1 cellular context compared by ENCODE assay signal in the genomic region with DNA sequence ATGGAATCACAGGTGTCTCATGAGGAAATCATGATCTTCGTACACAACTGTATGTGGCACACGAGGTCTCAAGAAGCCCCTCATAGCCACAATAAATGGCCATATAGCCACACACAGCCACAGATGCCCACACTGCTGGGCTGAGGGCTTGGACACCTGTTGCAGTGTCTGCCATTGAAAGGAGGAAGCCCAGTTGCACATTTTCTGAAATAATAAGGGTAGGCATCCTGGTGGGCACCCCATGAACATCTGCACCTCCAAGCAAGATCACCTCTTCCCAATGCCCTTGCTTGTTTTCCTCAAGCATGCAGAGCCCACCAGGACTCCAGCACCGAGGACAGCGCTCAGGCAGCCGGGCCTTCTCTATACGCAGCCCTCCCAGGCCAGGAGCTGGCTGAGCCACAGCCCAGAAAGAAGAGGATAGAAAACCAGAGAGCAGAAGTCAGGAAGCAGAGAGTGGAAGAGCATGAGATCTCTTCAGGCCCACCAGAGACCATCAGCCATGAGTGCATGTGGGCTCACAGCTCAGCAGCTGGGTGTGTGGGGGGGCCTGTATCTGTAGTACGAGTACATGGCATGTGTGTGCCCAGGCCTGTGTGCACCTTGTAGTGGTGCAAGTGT.
TF ChIP-seq lines count a peak whose summit lies in the region.

No MANE protein-coding gene starts in this region.

TF ChIP-seq in HepG2, 621 proteins besides CTCF, POLR2A, EP300 and RAD21 (continued from another document and continues in another):
- TF ChIP-seq, protein P1, sequence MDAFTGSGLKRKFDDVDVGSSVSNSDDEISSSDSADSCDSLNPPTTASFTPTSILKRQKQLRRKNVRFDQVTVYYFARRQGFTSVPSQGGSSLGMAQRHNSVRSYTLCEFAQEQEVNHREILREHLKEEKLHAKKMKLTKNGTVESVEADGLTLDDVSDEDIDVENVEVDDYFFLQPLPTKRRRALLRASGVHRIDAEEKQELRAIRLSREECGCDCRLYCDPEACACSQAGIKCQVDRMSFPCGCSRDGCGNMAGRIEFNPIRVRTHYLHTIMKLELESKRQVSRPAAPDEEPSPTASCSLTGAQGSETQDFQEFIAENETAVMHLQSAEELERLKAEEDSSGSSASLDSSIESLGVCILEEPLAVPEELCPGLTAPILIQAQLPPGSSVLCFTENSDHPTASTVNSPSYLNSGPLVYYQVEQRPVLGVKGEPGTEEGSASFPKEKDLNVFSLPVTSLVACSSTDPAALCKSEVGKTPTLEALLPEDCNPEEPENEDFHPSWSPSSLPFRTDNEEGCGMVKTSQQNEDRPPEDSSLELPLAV (CRISPR knock-in tag; conservative IDR thresholded peaks at IDR 0.05; ENCODE audit: low read depth), result no peak
- no peak; the same call in 1 of the 2 replicates for TF ChIP-seq PHF20 (CRISPR knock-in tag; IDR thresholded peaks at IDR 0.05)
- TF ChIP-seq ZNF446 (CRISPR knock-in tag; IDR thresholded peaks at IDR 0.05), result peak; percentile 66; the same call in 1 of the 2 replicates
- no peak for TF ChIP-seq PHF8 (CRISPR knock-in tag; IDR thresholded peaks at IDR 0.05)
- no peak for TF ChIP-seq ZNF260 (CRISPR knock-in tag; IDR thresholded peaks at IDR 0.05; ENCODE audit: borderline replicate concordance, low read depth)
- TF ChIP-seq, protein P2, sequence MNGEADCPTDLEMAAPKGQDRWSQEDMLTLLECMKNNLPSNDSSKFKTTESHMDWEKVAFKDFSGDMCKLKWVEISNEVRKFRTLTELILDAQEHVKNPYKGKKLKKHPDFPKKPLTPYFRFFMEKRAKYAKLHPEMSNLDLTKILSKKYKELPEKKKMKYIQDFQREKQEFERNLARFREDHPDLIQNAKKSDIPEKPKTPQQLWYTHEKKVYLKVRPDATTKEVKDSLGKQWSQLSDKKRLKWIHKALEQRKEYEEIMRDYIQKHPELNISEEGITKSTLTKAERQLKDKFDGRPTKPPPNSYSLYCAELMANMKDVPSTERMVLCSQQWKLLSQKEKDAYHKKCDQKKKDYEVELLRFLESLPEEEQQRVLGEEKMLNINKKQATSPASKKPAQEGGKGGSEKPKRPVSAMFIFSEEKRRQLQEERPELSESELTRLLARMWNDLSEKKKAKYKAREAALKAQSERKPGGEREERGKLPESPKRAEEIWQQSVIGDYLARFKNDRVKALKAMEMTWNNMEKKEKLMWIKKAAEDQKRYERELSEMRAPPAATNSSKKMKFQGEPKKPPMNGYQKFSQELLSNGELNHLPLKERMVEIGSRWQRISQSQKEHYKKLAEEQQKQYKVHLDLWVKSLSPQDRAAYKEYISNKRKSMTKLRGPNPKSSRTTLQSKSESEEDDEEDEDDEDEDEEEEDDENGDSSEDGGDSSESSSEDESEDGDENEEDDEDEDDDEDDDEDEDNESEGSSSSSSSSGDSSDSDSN (CRISPR knock-in tag; IDR thresholded peaks at IDR 0.05), result no peak
- peak; percentile 77; the same call in 1 of the 2 replicates for TF ChIP-seq KLF9 (CRISPR knock-in tag; IDR thresholded peaks at IDR 0.05; ENCODE audit: low read depth)
- no peak for TF ChIP-seq ZNF432 (CRISPR knock-in tag; IDR thresholded peaks at IDR 0.05; ENCODE audit: borderline replicate concordance)
- peak; percentile 90; the same call in 1 of the 2 replicates for TF ChIP-seq SATB2 (CRISPR knock-in tag; IDR thresholded peaks at IDR 0.05)
- TF ChIP-seq HES4 (CRISPR knock-in tag; IDR thresholded peaks at IDR 0.05; ENCODE audit: borderline replicate concordance), result peak; percentile 79
- TF ChIP-seq, protein P3, sequence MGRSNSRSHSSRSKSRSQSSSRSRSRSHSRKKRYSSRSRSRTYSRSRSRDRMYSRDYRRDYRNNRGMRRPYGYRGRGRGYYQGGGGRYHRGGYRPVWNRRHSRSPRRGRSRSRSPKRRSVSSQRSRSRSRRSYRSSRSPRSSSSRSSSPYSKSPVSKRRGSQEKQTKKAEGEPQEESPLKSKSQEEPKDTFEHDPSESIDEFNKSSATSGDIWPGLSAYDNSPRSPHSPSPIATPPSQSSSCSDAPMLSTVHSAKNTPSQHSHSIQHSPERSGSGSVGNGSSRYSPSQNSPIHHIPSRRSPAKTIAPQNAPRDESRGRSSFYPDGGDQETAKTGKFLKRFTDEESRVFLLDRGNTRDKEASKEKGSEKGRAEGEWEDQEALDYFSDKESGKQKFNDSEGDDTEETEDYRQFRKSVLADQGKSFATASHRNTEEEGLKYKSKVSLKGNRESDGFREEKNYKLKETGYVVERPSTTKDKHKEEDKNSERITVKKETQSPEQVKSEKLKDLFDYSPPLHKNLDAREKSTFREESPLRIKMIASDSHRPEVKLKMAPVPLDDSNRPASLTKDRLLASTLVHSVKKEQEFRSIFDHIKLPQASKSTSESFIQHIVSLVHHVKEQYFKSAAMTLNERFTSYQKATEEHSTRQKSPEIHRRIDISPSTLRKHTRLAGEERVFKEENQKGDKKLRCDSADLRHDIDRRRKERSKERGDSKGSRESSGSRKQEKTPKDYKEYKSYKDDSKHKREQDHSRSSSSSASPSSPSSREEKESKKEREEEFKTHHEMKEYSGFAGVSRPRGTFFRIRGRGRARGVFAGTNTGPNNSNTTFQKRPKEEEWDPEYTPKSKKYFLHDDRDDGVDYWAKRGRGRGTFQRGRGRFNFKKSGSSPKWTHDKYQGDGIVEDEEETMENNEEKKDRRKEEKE (IDR thresholded peaks at IDR 0.05), result no peak
- no peak for TF ChIP-seq ZNF44 (CRISPR knock-in tag; IDR thresholded peaks at IDR 0.05)
- TF ChIP-seq ZNF577 (CRISPR knock-in tag; IDR thresholded peaks at IDR 0.05; ENCODE audit: borderline replicate concordance, low read depth), result no peak
- TF ChIP-seq MED13 (CRISPR knock-in tag; IDR thresholded peaks at IDR 0.05), result no peak
- no peak for TF ChIP-seq ZNF556 (CRISPR knock-in tag; IDR thresholded peaks at IDR 0.05; ENCODE audit: borderline replicate concordance)
- no peak for TF ChIP-seq HDAC6 (IDR thresholded peaks at IDR 0.05; ENCODE audit: low read depth, low read length)
- peak; percentile 52; the same call in 1 of the 2 replicates for TF ChIP-seq ZNF737 (CRISPR knock-in tag; IDR thresholded peaks at IDR 0.05; ENCODE audit: borderline replicate concordance)
- TF ChIP-seq ZNF256 (CRISPR knock-in tag; conservative IDR thresholded peaks at IDR 0.05), result 0 out of 2 replicates have a peak, but pooled peaks have one; percentile 58
- TF ChIP-seq, protein P4, sequence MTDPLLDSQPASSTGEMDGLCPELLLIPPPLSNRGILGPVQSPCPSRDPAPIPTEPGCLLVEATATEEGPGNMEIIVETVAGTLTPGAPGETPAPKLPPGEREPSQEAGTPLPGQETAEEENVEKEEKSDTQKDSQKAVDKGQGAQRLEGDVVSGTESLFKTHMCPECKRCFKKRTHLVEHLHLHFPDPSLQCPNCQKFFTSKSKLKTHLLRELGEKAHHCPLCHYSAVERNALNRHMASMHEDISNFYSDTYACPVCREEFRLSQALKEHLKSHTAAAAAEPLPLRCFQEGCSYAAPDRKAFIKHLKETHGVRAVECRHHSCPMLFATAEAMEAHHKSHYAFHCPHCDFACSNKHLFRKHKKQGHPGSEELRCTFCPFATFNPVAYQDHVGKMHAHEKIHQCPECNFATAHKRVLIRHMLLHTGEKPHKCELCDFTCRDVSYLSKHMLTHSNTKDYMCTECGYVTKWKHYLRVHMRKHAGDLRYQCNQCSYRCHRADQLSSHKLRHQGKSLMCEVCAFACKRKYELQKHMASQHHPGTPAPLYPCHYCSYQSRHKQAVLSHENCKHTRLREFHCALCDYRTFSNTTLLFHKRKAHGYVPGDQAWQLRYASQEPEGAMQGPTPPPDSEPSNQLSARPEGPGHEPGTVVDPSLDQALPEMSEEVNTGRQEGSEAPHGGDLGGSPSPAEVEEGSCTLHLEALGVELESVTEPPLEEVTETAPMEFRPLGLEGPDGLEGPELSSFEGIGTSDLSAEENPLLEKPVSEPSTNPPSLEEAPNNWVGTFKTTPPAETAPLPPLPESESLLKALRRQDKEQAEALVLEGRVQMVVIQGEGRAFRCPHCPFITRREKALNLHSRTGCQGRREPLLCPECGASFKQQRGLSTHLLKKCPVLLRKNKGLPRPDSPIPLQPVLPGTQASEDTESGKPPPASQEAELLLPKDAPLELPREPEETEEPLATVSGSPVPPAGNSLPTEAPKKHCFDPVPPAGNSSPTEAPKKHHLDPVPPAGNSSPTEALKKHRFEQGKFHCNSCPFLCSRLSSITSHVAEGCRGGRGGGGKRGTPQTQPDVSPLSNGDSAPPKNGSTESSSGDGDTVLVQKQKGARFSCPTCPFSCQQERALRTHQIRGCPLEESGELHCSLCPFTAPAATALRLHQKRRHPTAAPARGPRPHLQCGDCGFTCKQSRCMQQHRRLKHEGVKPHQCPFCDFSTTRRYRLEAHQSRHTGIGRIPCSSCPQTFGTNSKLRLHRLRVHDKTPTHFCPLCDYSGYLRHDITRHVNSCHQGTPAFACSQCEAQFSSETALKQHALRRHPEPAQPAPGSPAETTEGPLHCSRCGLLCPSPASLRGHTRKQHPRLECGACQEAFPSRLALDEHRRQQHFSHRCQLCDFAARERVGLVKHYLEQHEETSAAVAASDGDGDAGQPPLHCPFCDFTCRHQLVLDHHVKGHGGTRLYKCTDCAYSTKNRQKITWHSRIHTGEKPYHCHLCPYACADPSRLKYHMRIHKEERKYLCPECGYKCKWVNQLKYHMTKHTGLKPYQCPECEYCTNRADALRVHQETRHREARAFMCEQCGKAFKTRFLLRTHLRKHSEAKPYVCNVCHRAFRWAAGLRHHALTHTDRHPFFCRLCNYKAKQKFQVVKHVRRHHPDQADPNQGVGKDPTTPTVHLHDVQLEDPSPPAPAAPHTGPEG (CRISPR knock-in tag; IDR thresholded peaks at IDR 0.05), result no peak
- TF ChIP-seq ATAD3A (CRISPR knock-in tag; IDR thresholded peaks at IDR 0.05), result no peak
- no peak for TF ChIP-seq ZNF30 (CRISPR knock-in tag; IDR thresholded peaks at IDR 0.05)
- TF ChIP-seq ZNF205 (CRISPR knock-in tag; IDR thresholded peaks at IDR 0.05), result peak; percentile 86
- no peak for TF ChIP-seq GTF3A (CRISPR knock-in tag; conservative IDR thresholded peaks at IDR 0.05)
- no peak for TF ChIP-seq ZMYM2 (CRISPR knock-in tag; IDR thresholded peaks at IDR 0.05)
- TF ChIP-seq IKZF4 (CRISPR knock-in tag; IDR thresholded peaks at IDR 0.05; ENCODE audit: borderline replicate concordance, low read depth, not compliant biosample characterization), result no peak
- TF ChIP-seq ZHX1 (CRISPR knock-in tag; IDR thresholded peaks at IDR 0.05; ENCODE audit: low read depth), result no peak
- peak; percentile 42; the same call in 1 of the 2 replicates for TF ChIP-seq KLF12 (CRISPR knock-in tag; IDR thresholded peaks at IDR 0.05; ENCODE audit: borderline replicate concordance)
- TF ChIP-seq, protein P5, sequence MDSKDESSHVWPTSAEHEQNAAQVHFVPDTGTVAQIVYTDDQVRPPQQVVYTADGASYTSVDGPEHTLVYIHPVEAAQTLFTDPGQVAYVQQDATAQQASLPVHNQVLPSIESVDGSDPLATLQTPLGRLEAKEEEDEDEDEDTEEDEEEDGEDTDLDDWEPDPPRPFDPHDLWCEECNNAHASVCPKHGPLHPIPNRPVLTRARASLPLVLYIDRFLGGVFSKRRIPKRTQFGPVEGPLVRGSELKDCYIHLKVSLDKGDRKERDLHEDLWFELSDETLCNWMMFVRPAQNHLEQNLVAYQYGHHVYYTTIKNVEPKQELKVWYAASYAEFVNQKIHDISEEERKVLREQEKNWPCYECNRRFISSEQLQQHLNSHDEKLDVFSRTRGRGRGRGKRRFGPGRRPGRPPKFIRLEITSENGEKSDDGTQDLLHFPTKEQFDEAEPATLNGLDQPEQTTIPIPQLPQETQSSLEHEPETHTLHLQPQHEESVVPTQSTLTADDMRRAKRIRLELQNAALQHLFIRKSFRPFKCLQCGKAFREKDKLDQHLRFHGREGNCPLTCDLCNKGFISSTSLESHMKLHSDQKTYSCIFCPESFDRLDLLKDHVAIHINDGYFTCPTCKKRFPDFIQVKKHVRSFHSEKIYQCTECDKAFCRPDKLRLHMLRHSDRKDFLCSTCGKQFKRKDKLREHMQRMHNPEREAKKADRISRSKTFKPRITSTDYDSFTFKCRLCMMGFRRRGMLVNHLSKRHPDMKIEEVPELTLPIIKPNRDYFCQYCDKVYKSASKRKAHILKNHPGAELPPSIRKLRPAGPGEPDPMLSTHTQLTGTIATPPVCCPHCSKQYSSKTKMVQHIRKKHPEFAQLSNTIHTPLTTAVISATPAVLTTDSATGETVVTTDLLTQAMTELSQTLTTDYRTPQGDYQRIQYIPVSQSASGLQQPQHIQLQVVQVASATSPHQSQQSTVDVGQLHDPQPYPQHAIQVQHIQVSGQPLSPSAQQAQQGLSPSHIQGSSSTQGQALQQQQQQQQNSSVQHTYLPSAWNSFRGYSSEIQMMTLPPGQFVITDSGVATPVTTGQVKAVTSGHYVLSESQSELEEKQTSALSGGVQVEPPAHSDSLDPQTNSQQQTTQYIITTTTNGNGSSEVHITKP (CRISPR knock-in tag; IDR thresholded peaks at IDR 0.05; ENCODE audit: low read depth), result peak; percentile 53; the same call in 1 of the 2 replicates
- TF ChIP-seq CENPBD1 (CRISPR knock-in tag; IDR thresholded peaks at IDR 0.05; ENCODE audit: borderline replicate concordance, low read depth), result no peak
- no peak for TF ChIP-seq ZNF782 (CRISPR knock-in tag; IDR thresholded peaks at IDR 0.05; ENCODE audit: borderline replicate concordance)
- no peak for TF ChIP-seq RARG (CRISPR knock-in tag; IDR thresholded peaks at IDR 0.05; ENCODE audit: low read depth)
- peak; percentile 60 for TF ChIP-seq RARA (CRISPR knock-in tag; IDR thresholded peaks at IDR 0.05)
- peak; percentile 79 for TF ChIP-seq ZNF792 (CRISPR knock-in tag; IDR thresholded peaks at IDR 0.05)
- TF ChIP-seq ZNF251 (CRISPR knock-in tag; IDR thresholded peaks at IDR 0.05), result no peak
- TF ChIP-seq CERS6 (CRISPR knock-in tag; IDR thresholded peaks at IDR 0.05), result peak; percentile 71; the same call in 1 of the 2 replicates
